Comparison of ENCODE assay signal across 1 cellular context in the genomic region with DNA sequence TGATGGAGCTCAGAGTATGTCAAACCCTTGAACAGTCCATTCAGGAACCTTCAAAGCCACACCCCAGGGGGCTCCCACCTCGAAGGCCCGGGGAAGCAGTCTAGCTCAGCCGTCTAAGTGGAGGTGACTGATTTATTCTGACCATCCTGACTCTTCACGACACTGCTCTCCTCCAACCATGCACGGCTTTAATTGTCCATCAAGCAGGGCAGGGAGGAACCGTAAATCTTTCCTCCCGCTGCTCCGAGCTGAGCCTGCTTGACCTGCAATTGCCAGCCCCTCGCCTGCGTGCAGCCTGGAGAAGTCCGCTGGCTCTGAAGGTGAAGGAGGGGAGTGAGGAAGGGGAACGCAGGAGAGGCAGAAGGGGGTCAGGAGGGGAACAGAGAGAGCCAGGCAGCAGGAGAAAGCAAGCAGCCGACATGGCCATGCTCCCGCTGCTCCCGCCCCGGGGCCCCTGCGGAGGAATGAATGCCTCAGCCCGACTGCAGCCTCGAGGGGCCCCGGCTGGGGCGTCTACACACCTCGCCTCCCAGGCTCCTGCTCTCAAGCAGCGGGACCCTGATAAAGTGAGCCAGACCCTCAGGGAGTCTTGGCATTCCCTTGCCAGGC.
TF ChIP-seq lines count a peak whose summit lies in the region.

No MANE protein-coding gene starts in this region.

TF ChIP-seq in GM23338, 12 proteins besides CTCF, POLR2A, EP300 and RAD21 (continued from another document):
- TF ChIP-seq, protein P1, sequence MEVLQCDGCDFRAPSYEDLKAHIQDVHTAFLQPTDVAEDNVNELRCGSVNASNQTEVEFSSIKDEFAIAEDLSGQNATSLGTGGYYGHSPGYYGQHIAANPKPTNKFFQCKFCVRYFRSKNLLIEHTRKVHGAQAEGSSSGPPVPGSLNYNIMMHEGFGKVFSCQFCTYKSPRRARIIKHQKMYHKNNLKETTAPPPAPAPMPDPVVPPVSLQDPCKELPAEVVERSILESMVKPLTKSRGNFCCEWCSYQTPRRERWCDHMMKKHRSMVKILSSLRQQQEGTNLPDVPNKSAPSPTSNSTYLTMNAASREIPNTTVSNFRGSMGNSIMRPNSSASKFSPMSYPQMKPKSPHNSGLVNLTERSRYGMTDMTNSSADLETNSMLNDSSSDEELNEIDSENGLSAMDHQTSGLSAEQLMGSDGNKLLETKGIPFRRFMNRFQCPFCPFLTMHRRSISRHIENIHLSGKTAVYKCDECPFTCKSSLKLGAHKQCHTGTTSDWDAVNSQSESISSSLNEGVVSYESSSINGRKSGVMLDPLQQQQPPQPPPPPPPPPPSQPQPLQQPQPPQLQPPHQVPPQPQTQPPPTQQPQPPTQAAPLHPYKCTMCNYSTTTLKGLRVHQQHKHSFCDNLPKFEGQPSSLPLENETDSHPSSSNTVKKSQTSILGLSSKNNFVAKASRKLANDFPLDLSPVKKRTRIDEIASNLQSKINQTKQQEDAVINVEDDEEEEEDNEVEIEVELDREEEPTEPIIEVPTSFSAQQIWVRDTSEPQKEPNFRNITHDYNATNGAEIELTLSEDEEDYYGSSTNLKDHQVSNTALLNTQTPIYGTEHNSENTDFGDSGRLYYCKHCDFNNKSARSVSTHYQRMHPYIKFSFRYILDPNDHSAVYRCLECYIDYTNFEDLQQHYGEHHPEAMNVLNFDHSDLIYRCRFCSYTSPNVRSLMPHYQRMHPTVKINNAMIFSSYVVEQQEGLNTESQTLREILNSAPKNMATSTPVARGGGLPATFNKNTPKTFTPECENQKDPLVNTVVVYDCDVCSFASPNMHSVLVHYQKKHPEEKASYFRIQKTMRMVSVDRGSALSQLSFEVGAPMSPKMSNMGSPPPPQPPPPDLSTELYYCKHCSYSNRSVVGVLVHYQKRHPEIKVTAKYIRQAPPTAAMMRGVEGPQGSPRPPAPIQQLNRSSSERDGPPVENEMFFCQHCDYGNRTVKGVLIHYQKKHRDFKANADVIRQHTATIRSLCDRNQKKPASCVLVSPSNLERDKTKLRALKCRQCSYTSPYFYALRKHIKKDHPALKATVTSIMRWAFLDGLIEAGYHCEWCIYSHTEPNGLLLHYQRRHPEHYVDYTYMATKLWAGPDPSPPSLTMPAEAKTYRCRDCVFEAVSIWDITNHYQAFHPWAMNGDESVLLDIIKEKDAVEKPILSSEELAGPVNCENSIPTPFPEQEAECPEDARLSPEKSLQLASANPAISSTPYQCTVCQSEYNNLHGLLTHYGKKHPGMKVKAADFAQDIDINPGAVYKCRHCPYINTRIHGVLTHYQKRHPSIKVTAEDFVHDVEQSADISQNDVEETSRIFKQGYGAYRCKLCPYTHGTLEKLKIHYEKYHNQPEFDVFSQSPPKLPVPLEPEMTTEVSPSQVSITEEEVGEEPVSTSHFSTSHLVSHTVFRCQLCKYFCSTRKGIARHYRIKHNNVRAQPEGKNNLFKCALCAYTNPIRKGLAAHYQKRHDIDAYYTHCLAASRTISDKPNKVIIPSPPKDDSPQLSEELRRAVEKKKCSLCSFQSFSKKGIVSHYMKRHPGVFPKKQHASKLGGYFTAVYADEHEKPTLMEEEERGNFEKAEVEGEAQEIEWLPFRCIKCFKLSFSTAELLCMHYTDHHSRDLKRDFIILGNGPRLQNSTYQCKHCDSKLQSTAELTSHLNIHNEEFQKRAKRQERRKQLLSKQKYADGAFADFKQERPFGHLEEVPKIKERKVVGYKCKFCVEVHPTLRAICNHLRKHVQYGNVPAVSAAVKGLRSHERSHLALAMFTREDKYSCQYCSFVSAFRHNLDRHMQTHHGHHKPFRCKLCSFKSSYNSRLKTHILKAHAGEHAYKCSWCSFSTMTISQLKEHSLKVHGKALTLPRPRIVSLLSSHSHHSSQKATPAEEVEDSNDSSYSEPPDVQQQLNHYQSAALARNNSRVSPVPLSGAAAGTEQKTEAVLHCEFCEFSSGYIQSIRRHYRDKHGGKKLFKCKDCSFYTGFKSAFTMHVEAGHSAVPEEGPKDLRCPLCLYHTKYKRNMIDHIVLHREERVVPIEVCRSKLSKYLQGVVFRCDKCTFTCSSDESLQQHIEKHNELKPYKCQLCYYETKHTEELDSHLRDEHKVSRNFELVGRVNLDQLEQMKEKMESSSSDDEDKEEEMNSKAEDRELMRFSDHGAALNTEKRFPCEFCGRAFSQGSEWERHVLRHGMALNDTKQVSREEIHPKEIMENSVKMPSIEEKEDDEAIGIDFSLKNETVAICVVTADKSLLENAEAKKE (CRISPR knock-in tag; IDR thresholded peaks at IDR 0.05): no peak
- no peak for TF ChIP-seq CREB1 (CRISPR knock-in tag; IDR thresholded peaks at IDR 0.05; ENCODE audit: low read depth)
- no peak for TF ChIP-seq ETS1 (IDR thresholded peaks at IDR 0.05)
- TF ChIP-seq EZH2 (IDR thresholded peaks at IDR 0.05; ENCODE audit: low read depth, unreplicated experiment): no peak
- TF ChIP-seq ZNF331 (CRISPR knock-in tag; IDR thresholded peaks at IDR 0.05; ENCODE audit: low read depth): no peak
- no peak for TF ChIP-seq POLR2AphosphoS5 (IDR thresholded peaks at IDR 0.05; ENCODE audit: low read depth)
- TF ChIP-seq REST (IDR thresholded peaks at IDR 0.05; ENCODE audit: unreplicated experiment): no peak
- TF ChIP-seq NANOG (IDR thresholded peaks at IDR 0.05; ENCODE audit: borderline replicate concordance): no peak
- TF ChIP-seq EZH2phosphoT487 (IDR thresholded peaks at IDR 0.05; ENCODE audit: unreplicated experiment): no peak
